In the genomic region with DNA sequence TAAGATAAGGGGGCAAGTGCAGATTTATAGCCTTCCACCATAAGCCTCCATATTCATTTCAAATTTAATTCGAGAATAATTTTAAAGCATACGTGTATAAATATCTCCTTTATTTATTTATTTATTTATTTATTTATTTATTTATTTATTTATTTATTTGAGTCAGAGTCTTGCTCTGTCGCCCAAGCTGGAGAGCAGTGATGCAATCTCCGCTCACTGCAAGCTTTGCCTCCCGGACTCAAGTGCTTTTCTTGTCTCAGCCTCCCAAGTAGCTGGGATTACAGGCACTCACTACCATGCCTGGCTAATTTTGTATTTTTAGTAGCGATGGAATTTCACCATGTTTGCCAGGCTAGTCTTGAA, we compare ENCODE assay signal across 21 cellular contexts.
DNase-seq lines count a peak whose midpoint lies in the region; ATAC-seq, FAIRE-seq and TF ChIP-seq lines count a peak whose summit lies in the region.
"Had no signal": no experiment of that assay in that cellular context is flagged by ENCODE, and none has a peak within 500 bp of the region (broad histone marks: within the 10 kb centered on the region; RNA-seq: fewer than 3 reads in every experiment).

No MANE protein-coding gene starts in this region.

- no peak overlapping the region for H3K4me3 Mint-ChIP-seq in nephron
- H3K4me3 Mint-ChIP-seq: B cell; CD14-positive monocyte; CD4-positive, alpha-beta T cell; CD8-positive, alpha-beta memory T cell; H9; HFFc6 had no signal

- no peak overlapping the region for H3K18ac ChIP-seq in H1 (ENCODE audit: extremely low read depth, low read length)

- no peak overlapping the region for H3K14ac ChIP-seq in H1 (ENCODE audit: insufficient read length)

- DNase-seq in H1 (ENCODE audit: low read depth in 1 of 2, low spot score in 2 of 2) (no peak), left ventricle myocardium inferior (no peak)
- DNase-seq in activated CD8-positive, alpha-beta memory T cell treated with anti-CD3 and anti-CD28 coated beads, Interleukin-2, amount 50 U/mL, for 48 hours = no peak
- DNase-seq: CD4-positive, alpha-beta T cell; CD8-positive, alpha-beta memory T cell; DMS 273 treated with DMSO at 0.1 percent for 48 hours; DMS79; GDM1; H9; HFFc6 had no signal

- no peak overlapping the region for H3K4ac ChIP-seq in H1 (replicated peaks; ENCODE audit: insufficient read length, low read depth, low read length)

- no peak overlapping the region for H3K4me3 ChIP-seq in HEK293 (ENCODE audit: low read depth, low read length)
- no peak overlapping the region for H3K4me3 ChIP-seq in H1 (ENCODE audit: extremely low read depth in 1 of 4, insufficient read depth in 2 of 4, low read depth in 3 of 4, low read length in 4 of 4)
- H3K4me3 ChIP-seq in left ventricle myocardium inferior = no peak overlapping the region
- H3K4me3 ChIP-seq: BLaER1 treated with 17β-estradiol and CSF1 and Interleukin-3, amounts not matched to agents 10 nM and 100 nM; GM12878; GM23248 had no signal

- no peak overlapping the region for H2BK15ac ChIP-seq in H1 (ENCODE audit: low read length)

- TF ChIP-seq POLR2A in H1 (IDR thresholded peaks at IDR 0.05; ENCODE audit: control extremely low read depth in 1 of 2, low read depth in 2 of 2, low read length in 2 of 2) = no peak

- no peaks in the 10 kb centered on the region for H3K27me3 ChIP-seq in H1 (replicated peaks in 1 of 4; ENCODE audit: control insufficient read depth in 3 of 4, extremely low read depth in 1 of 4, insufficient read depth in 3 of 4, low read length in 3 of 4)
- H3K27me3 ChIP-seq in left ventricle myocardium inferior (ENCODE audit: low read depth) = no peaks in the 10 kb centered on the region
- H3K27me3 ChIP-seq: BLaER1 treated with 17β-estradiol and CSF1 and Interleukin-3, amounts not matched to agents 10 nM and 100 nM had no signal

- H4K8ac ChIP-seq in H1 (ENCODE audit: extremely low read depth, insufficient read depth, low read length) = no peak overlapping the region

- no peaks in the 10 kb centered on the region for H3K27me3 Mint-ChIP-seq in nephron (ENCODE audit: low read depth)
- H3K27me3 Mint-ChIP-seq: B cell; CD4-positive, alpha-beta T cell; CD8-positive, alpha-beta memory T cell had no signal

- no peaks in the 10 kb centered on the region for H3K36me3 Mint-ChIP-seq in nephron (ENCODE audit: low read depth)
- H3K36me3 Mint-ChIP-seq: CD14-positive monocyte; CD8-positive, alpha-beta memory T cell had no signal

- TF ChIP-seq CTCF in HEK293 (tag by site-specific recombination; IDR thresholded peaks at IDR 0.05) = no peak
- TF ChIP-seq CTCF in H1 (IDR thresholded peaks at IDR 0.05; ENCODE audit: control extremely low read depth in 1 of 3, insufficient read depth in 1 of 3, low read depth in 1 of 3, low read length in 3 of 3) = no peak
- TF ChIP-seq CTCF in nephron (IDR thresholded peaks at IDR 0.05; ENCODE audit: unreplicated experiment in 3 of 3) = no peak
- TF ChIP-seq CTCF in left ventricle myocardium inferior (IDR thresholded peaks at IDR 0.05; ENCODE audit: borderline replicate concordance) = no peak

- no peak for TF ChIP-seq RAD21 in H1 (IDR thresholded peaks at IDR 0.05 in 1 of 2, conservative IDR thresholded peaks at IDR 0.05 in 1 of 2; ENCODE audit: low read depth in 2 of 2, low read length in 2 of 2)

- H3K27ac ChIP-seq in HEK293 (ENCODE audit: extremely low read depth, low read depth, low read length) (no peak overlapping the region), H1 (ENCODE audit: low read depth, low read length) (no peak overlapping the region), left ventricle myocardium inferior (replicated peaks) (no peak overlapping the region)
- H3K27ac ChIP-seq: BLaER1 treated with 17β-estradiol and CSF1 and Interleukin-3, amounts not matched to agents 10 nM and 100 nM; GM23248 had no signal

- no peak for ATAC-seq in HG03108 (IDR thresholded peaks at IDR 0.05; ENCODE audit: unreplicated experiment)
- ATAC-seq: HCT116 had no signal

- no peak overlapping the region for H2BK120ac ChIP-seq in H1 (replicated peaks; ENCODE audit: low read depth, low read length)

- H3K4me1 Mint-ChIP-seq in nephron = peaks cover 21% of the 10 kb centered on the region
- H3K4me1 Mint-ChIP-seq: B cell; CD14-positive monocyte; CD8-positive, alpha-beta memory T cell; H9 had no signal

- H4K91ac ChIP-seq in H1 (replicated peaks; ENCODE audit: insufficient read length, low read length) = no peak overlapping the region

- no peak overlapping the region for H2BK5ac ChIP-seq in H1 (ENCODE audit: low read depth, low read length)

- H3K36me3 ChIP-seq in HEK293 (ENCODE audit: control insufficient read depth in 2 of 2, insufficient read depth in 1 of 2, low read length in 2 of 2) (no peaks in the 10 kb centered on the region), H1 (ENCODE audit: control insufficient read depth in 2 of 4, insufficient read depth in 4 of 4, low read length in 3 of 4) (no peaks in the 10 kb centered on the region), left ventricle myocardium inferior (no peaks in the 10 kb centered on the region)
- H3K36me3 ChIP-seq: BLaER1 treated with 17β-estradiol and CSF1 and Interleukin-3, amounts not matched to agents 10 nM and 100 nM had no signal

- no peaks in the 10 kb centered on the region for H3K79me2 ChIP-seq in H1 (ENCODE audit: control insufficient read depth in 1 of 2, insufficient read depth in 2 of 2, low read length in 2 of 2)

- no peak overlapping the region for H3K4me2 ChIP-seq in H1 (ENCODE audit: insufficient read depth in 1 of 2, low read depth in 2 of 2, low read length in 2 of 2)
- H3K4me2 ChIP-seq: BLaER1 treated with 17β-estradiol and CSF1 and Interleukin-3, amounts not matched to agents 10 nM and 100 nM had no signal

- H3K4me1 ChIP-seq in HEK293 (ENCODE audit: control insufficient read depth, insufficient read depth, low read length) (no peaks in the 10 kb centered on the region), H1 (replicated peaks in 1 of 4; ENCODE audit: control insufficient read depth in 3 of 4, insufficient read depth in 4 of 4, low read length in 3 of 4) (no peaks in the 10 kb centered on the region), left ventricle myocardium inferior (no peaks in the 10 kb centered on the region)

- no peak overlapping the region for H2AFZ ChIP-seq in H1 (ENCODE audit: low read length)
- H2AFZ ChIP-seq: GM23248 had no signal

- peak overlapping the region; percentile 32 to 77 (median 61) for H3K27ac Mint-ChIP-seq in nephron
- H3K27ac Mint-ChIP-seq: B cell; CD14-positive monocyte; CD4-positive, alpha-beta T cell; CD8-positive, alpha-beta memory T cell; H9; HFFc6 had no signal

- POLR2A ChIA-PET in HEK293 (lab: Yijun Ruan, JAX) = no interaction called here
- POLR2A ChIA-PET in H1 (lab: Charles Lee; ENCODE audit: partially characterized antibody) = no interaction called here

- H3K23me2 ChIP-seq in H1 (ENCODE audit: low read depth, low read length) = no peaks in the 10 kb centered on the region

- no peak overlapping the region for H2BK12ac ChIP-seq in H1 (ENCODE audit: low read depth, low read length)

- H4K5ac ChIP-seq in H1 (ENCODE audit: insufficient read length, low read depth, low read length) = no peak overlapping the region

- no peaks in the 10 kb centered on the region for H3K9me3 Mint-ChIP-seq in nephron
- H3K9me3 Mint-ChIP-seq: H9, HFFc6 had no signal

- no peak for TF ChIP-seq EP300 in H1 (IDR thresholded peaks at IDR 0.05; ENCODE audit: borderline replicate concordance in 1 of 2, low read depth in 2 of 2, low read length in 2 of 2)

- no peak overlapping the region for H3K23ac ChIP-seq in H1 (ENCODE audit: insufficient read length)

- 84% methylated on average over 6 of the region's 6 CpGs; no CpG with 5 or more reads in 1 of the 2 experiments for WGBS in H1 (ENCODE audit: extremely low coverage in 1 of 2, insufficient coverage in 1 of 2, insufficient read length in 1 of 2, insufficient replicate concordance in 2 of 2, low coverage in 1 of 2, low lambda C conversion rate in 2 of 2, missing lambda C conversion rate in 1 of 2), 2 experiments

- H3K9me3 ChIP-seq in HEK293 (ENCODE audit: control insufficient read depth, insufficient read depth, low read depth, low read length) (no peaks in the 10 kb centered on the region), H1 (ENCODE audit: insufficient read depth in 2 of 2, low read depth in 1 of 2, low read length in 1 of 2) (no peaks in the 10 kb centered on the region), left ventricle myocardium inferior (replicated peaks) (no peaks in the 10 kb centered on the region)
- H3K9me3 ChIP-seq: BLaER1 treated with 17β-estradiol and CSF1 and Interleukin-3, amounts not matched to agents 10 nM and 100 nM had no signal

- H2BK20ac ChIP-seq in H1 (ENCODE audit: low read length) = no peak overlapping the region

- no peak overlapping the region for H2AK5ac ChIP-seq in H1 (ENCODE audit: low read depth, low read length)

- H4K20me1 ChIP-seq in H1 (replicated peaks in 1 of 2; ENCODE audit: control insufficient read depth in 1 of 2, insufficient read depth in 2 of 2, low read length in 2 of 2) = no peaks in the 10 kb centered on the region
- H4K20me1 ChIP-seq: BLaER1 treated with 17β-estradiol and CSF1 and Interleukin-3, amounts not matched to agents 10 nM and 100 nM had no signal

- CTCF ChIA-PET in HEK293 (lab: Yijun Ruan, JAX) (no interaction called here), H1 (lab: Charles Lee; ENCODE audit: partially characterized antibody) (interaction anchor here (1.7 kb wide), 1 partner anchor 14 kb away, joined by 4 read pairs; no protein-coding TSS in a partner anchor)

- H3K9ac ChIP-seq in H1 (replicated peaks in 1 of 4; ENCODE audit: extremely low read depth in 1 of 4, low read depth in 3 of 4, low read length in 3 of 4) = no peak overlapping the region
- H3K9ac ChIP-seq: BLaER1 treated with 17β-estradiol and CSF1 and Interleukin-3, amounts not matched to agents 10 nM and 100 nM; GM23248 had no signal

- no peaks in the 10 kb centered on the region for H3K79me1 ChIP-seq in H1 (ENCODE audit: low read depth, low read length)

- no peak overlapping the region for H3K56ac ChIP-seq in H1 (replicated peaks; ENCODE audit: insufficient read length, low read depth, low read length)

- intact Hi-C loops in left ventricle myocardium inferior (cut with micrococcal nuclease) = no loop called here

- FAIRE-seq in H1 (lab: Jason Lieb, UNC) = no peak
- FAIRE-seq: D721Med, GM12878, GM19239 had no signal

TF ChIP-seq in HEK293, 187 proteins besides CTCF, POLR2A, EP300 and RAD21 (continues in another document):
- TF ChIP-seq ZNF510 (tag by site-specific recombination; IDR thresholded peaks at IDR 0.05; ENCODE audit: insufficient replicate concordance) (peak; percentile 46), ZNF138 (tag by site-specific recombination; IDR thresholded peaks at IDR 0.05; ENCODE audit: borderline replicate concordance) (0 out of 2 replicates have a peak, but pooled peaks have one; percentile 27), ZNF623 (tag by site-specific recombination; IDR thresholded peaks at IDR 0.05) (peak; percentile 59), ZBTB8A (tag by site-specific recombination; IDR thresholded peaks at IDR 0.05) (peak; percentile 52)

TF ChIP-seq in H1, 55 proteins besides CTCF, POLR2A, EP300 and RAD21:
- TF ChIP-seq KDM5A (IDR thresholded peaks at IDR 0.05; ENCODE audit: low read length) (no peak), CEBPB (IDR thresholded peaks at IDR 0.05; ENCODE audit: low read depth, low read length) (peak; percentile 22; the same call in 1 of the 2 replicates)
TF ChIP-seq in H1: peak in this region for 1.
